8 cellular contexts compared by ENCODE assay signal in the genomic region with DNA sequence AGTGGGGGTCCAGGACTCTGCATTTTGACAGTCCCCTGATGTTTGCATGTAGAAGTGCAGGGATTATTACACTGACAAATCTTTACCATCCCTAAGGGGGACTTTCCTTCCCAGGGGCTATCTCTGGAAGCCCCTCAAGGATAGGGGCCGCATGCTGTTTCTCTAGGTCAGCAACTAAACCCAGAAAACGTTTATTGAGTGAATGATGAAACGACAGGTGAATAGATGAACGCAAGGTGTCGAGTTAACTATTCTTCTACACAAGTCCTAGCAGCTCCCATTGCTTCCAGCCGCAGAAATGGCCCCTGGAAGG. TPM values are rescaled to one million over a fixed set of nuclear protein-coding genes. Genes with fewer than 3 reads are reported as not detected.
DNase-seq lines count a peak whose midpoint lies in the region; ATAC-seq, FAIRE-seq and TF ChIP-seq lines count a peak whose summit lies in the region.

No MANE protein-coding gene starts in this region.

- TF ChIP-seq CTCF in AG04449 (IDR thresholded peaks at IDR 0.05; ENCODE audit: insufficient read depth, low read length, missing control alignments) = no peak
- TF ChIP-seq CTCF in bronchial epithelial cell (IDR thresholded peaks at IDR 0.05; ENCODE audit: insufficient read depth, low read length, severe bottlenecking) = no peak

- no peak for ATAC-seq in GM19324 (IDR thresholded peaks at IDR 0.05; ENCODE audit: low FRiP score, unreplicated experiment)
- ATAC-seq in GM19351 (IDR thresholded peaks at IDR 0.05; ENCODE audit: unreplicated experiment) = no peak

- H3K27ac ChIP-seq in HUES48 (ENCODE audit: low read depth, low read length) (peak overlapping the region; percentile 98), muscle layer of duodenum (ENCODE audit: low read length) (peak overlapping the region; percentile 92)

- no peak for FAIRE-seq in bronchial epithelial cell (lab: Jason Lieb, UNC)

- CTCF ChIA-PET in AG04449 (lab: Yijun Ruan, JAX) (interaction anchor here (1.0 to 4.2 kb wide), 3 partner anchors 17 to 464 kb away, joined by 3 to 15 read pairs (median 9); partner anchors contain the start of gene DTWD2), HEK293T (lab: Yijun Ruan, JAX) (interaction anchor here (0.8 to 1.9 kb wide), 2 partner anchors 10 to 40 kb away, joined by 3 to 5 read pairs; no protein-coding TSS in a partner anchor)

- no peaks in the 10 kb centered on the region for H3K27me3 ChIP-seq in HUES48 (ENCODE audit: control insufficient read depth, insufficient read depth, low read length)
- H3K27me3 ChIP-seq in bronchial epithelial cell (ENCODE audit: control insufficient read depth, insufficient read depth, low read length) = no peaks in the 10 kb centered on the region
- no peaks in the 10 kb centered on the region for H3K27me3 ChIP-seq in muscle layer of duodenum (ENCODE audit: low read depth, low read length)

- H3K4me3 ChIP-seq in AG04449 (ENCODE audit: low read depth, low read length) (peak overlapping the region; percentile 88), HUES48 (ENCODE audit: low read depth, low read length) (peak overlapping the region; percentile 83), bronchial epithelial cell (ENCODE audit: low read depth, low read length) (peak overlapping the region; percentile 89), muscle layer of duodenum (ENCODE audit: low read depth in 1 of 2, low read length in 2 of 2) (peak overlapping the region; percentile 83 to 93)

- H3K9me3 ChIP-seq in HUES48 (ENCODE audit: control insufficient read depth, insufficient read depth, low read length) (0 out of 2 replicates have a peak, but pooled peaks cover 8% of the 10 kb centered on the region), muscle layer of duodenum (ENCODE audit: control insufficient read depth in 1 of 2, low read length in 2 of 2) (peaks cover 0 to 7% of the 10 kb centered on the region in 2 donors)

- no peak overlapping the region for H3K9ac ChIP-seq in HUES48 (ENCODE audit: low read depth, low read length)

- H3K36me3 ChIP-seq in HUES48 (ENCODE audit: control insufficient read depth, insufficient read depth, low read length) (peaks cover 11% of the 10 kb centered on the region), bronchial epithelial cell (ENCODE audit: control insufficient read depth, insufficient read depth, low read length) (peaks cover 1% of the 10 kb centered on the region), muscle layer of duodenum (ENCODE audit: control insufficient read depth in 1 of 2, insufficient read depth in 2 of 2, low read length in 2 of 2) (no peaks in the 10 kb centered on the region)

- DNase-seq in AG04449 (ENCODE audit: low read depth, low spot score) (no peak), bronchial epithelial cell (ENCODE audit: low read depth) (no peak), HEK293T (ENCODE audit: extremely low spot score) (no peak), NCI-H524 (lab: John Stamatoyannopoulos, UW) (no peak)

- POLR2A ChIA-PET in AG04449 (lab: Yijun Ruan, JAX) = no interaction called here
- POLR2A ChIA-PET in HEK293T (lab: Yijun Ruan, JAX) = interaction anchor here (1.8 to 2.4 kb wide), 2 partner anchors 10 to 381 kb away, joined by 4 to 14 read pairs; partner anchors contain the start of gene DMXL1

- H3K4me1 ChIP-seq in HUES48 (ENCODE audit: control insufficient read depth, insufficient read depth, low read length) (peaks cover 31% of the 10 kb centered on the region), muscle layer of duodenum (ENCODE audit: control insufficient read depth in 1 of 2, insufficient read depth in 2 of 2, low read length in 2 of 2) (peaks cover 6 to 9% of the 10 kb centered on the region in 2 donors)

TF ChIP-seq in HEK293T, 16 proteins besides CTCF, POLR2A, EP300 and RAD21:
- TF ChIP-seq BHLHE40 (IDR thresholded peaks at IDR 0.05; ENCODE audit: borderline replicate concordance) (no peak), FOXM1 (IDR thresholded peaks at IDR 0.05; ENCODE audit: borderline replicate concordance) (no peak), LEF1 (IDR thresholded peaks at IDR 0.05; ENCODE audit: borderline replicate concordance) (no peak), SP1 (IDR thresholded peaks at IDR 0.05) (no peak), HDGF (IDR thresholded peaks at IDR 0.05; ENCODE audit: borderline replicate concordance) (no peak), SUZ12 (IDR thresholded peaks at IDR 0.05) (no peak), NFRKB (IDR thresholded peaks at IDR 0.05) (no peak), ARNT (IDR thresholded peaks at IDR 0.05) (no peak), ELF4 (IDR thresholded peaks at IDR 0.05) (no peak), CTBP1 (IDR thresholded peaks at IDR 0.05; ENCODE audit: borderline replicate concordance) (no peak), FOXA1 (IDR thresholded peaks at IDR 0.05) (no peak), TARDBP (IDR thresholded peaks at IDR 0.05) (no peak), ZNF384 (IDR thresholded peaks at IDR 0.05) (no peak), FOXK2 (IDR thresholded peaks at IDR 0.05) (no peak), L3MBTL2 (conservative IDR thresholded peaks at IDR 0.05) (no peak)
- TF ChIP-seq, protein P1, sequence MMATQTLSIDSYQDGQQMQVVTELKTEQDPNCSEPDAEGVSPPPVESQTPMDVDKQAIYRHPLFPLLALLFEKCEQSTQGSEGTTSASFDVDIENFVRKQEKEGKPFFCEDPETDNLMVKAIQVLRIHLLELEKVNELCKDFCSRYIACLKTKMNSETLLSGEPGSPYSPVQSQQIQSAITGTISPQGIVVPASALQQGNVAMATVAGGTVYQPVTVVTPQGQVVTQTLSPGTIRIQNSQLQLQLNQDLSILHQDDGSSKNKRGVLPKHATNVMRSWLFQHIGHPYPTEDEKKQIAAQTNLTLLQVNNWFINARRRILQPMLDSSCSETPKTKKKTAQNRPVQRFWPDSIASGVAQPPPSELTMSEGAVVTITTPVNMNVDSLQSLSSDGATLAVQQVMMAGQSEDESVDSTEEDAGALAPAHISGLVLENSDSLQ (IDR thresholded peaks at IDR 0.05) = no peak

RNA-seq across cellular contexts. Expression of gene HSD17B4, which starts 0.3 kb away (rescaled TPM):
- total RNA-seq in bronchial epithelial cell = 115 and 129 TPM in 2 replicates
